In the genomic region with DNA sequence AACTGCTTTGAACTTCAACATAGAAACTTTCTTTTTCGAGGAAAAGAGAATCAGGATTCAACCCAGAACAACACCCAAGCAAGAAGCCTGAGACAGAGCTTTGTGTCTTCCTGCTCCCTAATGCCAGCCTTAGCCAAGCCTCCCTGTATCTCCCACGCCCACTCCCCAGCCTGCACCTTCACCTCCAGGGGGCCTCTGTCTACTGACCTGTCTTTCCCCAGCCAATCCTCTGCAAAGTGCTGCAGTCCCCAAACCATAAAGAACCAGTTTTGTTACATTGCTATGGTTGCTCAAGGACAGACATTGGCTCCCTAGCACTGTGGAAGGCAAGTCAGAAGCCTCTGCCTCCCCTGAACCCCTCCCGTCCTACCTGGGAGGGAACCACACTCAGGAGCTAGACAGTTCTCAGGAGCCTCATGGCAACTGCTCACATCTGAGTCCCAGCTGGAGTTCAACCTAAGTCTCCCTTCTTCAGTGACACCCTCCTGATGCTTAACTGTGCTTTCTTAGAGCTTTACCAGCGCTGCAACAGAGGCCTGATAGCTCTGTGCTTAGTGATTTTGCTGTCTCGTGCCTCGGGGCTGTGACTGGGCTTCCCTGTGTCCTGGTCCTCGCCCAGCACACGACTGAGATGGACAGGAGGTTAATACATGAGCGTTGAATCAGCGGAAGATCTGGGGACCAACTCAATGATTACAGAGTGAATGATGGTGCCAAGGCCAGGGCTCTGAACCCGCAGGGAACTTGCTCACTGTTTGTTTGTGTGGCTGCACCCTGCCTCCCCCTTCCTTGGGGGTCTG, we compare ENCODE assay signal across 8 cellular contexts.
DNase-seq lines count a peak whose midpoint lies in the region; ATAC-seq and TF ChIP-seq lines count a peak whose summit lies in the region.

No MANE protein-coding gene starts in this region.

- H3K27me3 Mint-ChIP-seq in activated T-helper 17 cell treated with anti-CD3 and anti-CD28 coated beads, Interleukin-2, amount 50 U/mL, for 72 hours = no peaks in the 10 kb centered on the region
- H3K27me3 Mint-ChIP-seq in neural crest cell (ENCODE audit: low read depth) = no peaks in the 10 kb centered on the region

- H3K9me3 Mint-ChIP-seq in activated T-helper 17 cell treated with anti-CD3 and anti-CD28 coated beads, Interleukin-2, amount 50 U/mL, for 72 hours = no peaks in the 10 kb centered on the region
- no peaks in the 10 kb centered on the region for H3K9me3 Mint-ChIP-seq in neural crest cell

- peak overlapping the region; percentile 73 for H3K4me3 Mint-ChIP-seq in activated T-helper 17 cell treated with anti-CD3 and anti-CD28 coated beads, Interleukin-2, amount 50 U/mL, for 72 hours
- H3K4me3 Mint-ChIP-seq in neural crest cell = no peak overlapping the region

- H3K36me3 Mint-ChIP-seq in activated T-helper 17 cell treated with anti-CD3 and anti-CD28 coated beads, Interleukin-2, amount 50 U/mL, for 72 hours (ENCODE audit: low read depth) = peaks cover 5% of the 10 kb centered on the region
- H3K36me3 Mint-ChIP-seq in neural crest cell (ENCODE audit: low read depth) = no peaks in the 10 kb centered on the region

- TF ChIP-seq CTCF in neural crest cell (conservative IDR thresholded peaks at IDR 0.05) = peak; percentile 29

- peaks cover 55% of the 10 kb centered on the region for H3K4me1 Mint-ChIP-seq in activated T-helper 17 cell treated with anti-CD3 and anti-CD28 coated beads, Interleukin-2, amount 50 U/mL, for 72 hours
- H3K4me1 Mint-ChIP-seq in neural crest cell = peaks cover 10% of the 10 kb centered on the region

- no peak for ATAC-seq in activated T-helper 17 cell treated with anti-CD3 and anti-CD28 coated beads, Interleukin-2, amount 50 U/mL, for 72 hours (replicated peaks)
- ATAC-seq in HG02981 (IDR thresholded peaks at IDR 0.05; ENCODE audit: unreplicated experiment) = no peak

- DNase-seq in NK-92 treated with Interleukin-12 subunit alpha and Interleukin-12 subunit beta, amount 100 ng/mL, for 24 hours (lab: John Stamatoyannopoulos, UW) = peak; percentile 13
- DNase-seq in NK-92 (lab: John Stamatoyannopoulos, UW; ENCODE audit: unreplicated experiment) (no peak), HuH-7 (ENCODE audit: low spot score) (peak; percentile 18), neural crest cell (ENCODE audit: low read depth, low spot score) (no peak), superior temporal gyrus (ENCODE audit: extremely low spot score) (no peak), NCI-H2107 (lab: John Stamatoyannopoulos, UW) (no peak)

- H3K27ac Mint-ChIP-seq in activated T-helper 17 cell treated with anti-CD3 and anti-CD28 coated beads, Interleukin-2, amount 50 U/mL, for 72 hours = peak overlapping the region; percentile 89
- no peak overlapping the region for H3K27ac Mint-ChIP-seq in neural crest cell (ENCODE audit: unreplicated experiment)

Comparison
In these comparisons a context has a peak if more than half of its experiments do, and no peak if none do; other contexts are left out.
1. DNase-seq: peak in NK-92 treated with Interleukin-12 subunit alpha and Interleukin-12 subunit beta, amount 100 ng/mL, for 24 hours (single experiment) and HuH-7 (single experiment); none in NK-92 (single experiment), neural crest cell (single experiment), superior temporal gyrus (single experiment) and NCI-H2107 (single experiment).